ENCODE assay signal across 1 cellular context in the genomic region with DNA sequence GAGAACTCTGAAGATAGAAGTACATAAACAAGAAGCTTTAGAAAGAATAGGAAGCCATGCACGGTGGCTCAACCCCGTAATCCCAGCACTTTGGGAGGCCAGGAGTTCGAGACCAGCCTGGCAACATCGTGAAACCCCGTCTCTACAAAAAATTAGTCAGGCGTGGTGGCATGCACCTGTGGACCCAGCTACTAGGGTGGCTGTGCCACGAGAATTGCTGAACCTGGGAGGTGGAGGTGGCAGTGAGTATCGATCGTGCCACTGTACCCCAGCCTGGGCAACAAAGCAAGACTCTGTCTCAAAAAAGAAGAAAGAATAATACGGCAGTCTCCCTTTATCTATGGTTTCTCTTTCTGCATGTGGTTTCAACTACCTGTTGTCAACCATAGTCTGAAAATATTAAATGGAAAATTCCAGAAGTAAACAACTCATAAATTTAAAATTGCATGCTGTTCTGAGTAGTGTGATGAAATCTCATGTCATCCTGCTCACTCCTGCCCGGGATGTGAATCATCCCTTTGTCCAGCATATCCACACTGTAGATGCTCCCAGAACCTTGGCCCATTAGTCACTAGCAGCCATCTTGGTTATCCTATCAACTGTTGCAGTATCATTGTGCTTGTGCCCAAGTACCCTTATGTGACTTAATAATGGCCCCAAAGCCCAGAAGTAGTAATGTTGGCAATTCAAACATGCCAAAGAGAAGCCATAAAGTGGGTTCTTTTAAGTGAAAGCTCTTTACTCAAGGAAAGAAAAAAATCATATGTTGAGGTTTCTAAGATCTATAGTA.
A peak's percentile ranks its signal among the peaks of the same experiment; 100 is the strongest.
TF ChIP-seq lines count a peak whose summit lies in the region.

No MANE protein-coding gene starts in this region.

TF ChIP-seq in K562, 482 proteins besides CTCF, POLR2A, EP300 and RAD21 (continued from another document and continues in another):
- TF ChIP-seq CHD4 (IDR thresholded peaks at IDR 0.05; ENCODE audit: insufficient read depth, insufficient replicate concordance, low read depth, low read length, poor library complexity, severe bottlenecking) (no peak), EP400 (IDR thresholded peaks at IDR 0.05) (peak; percentile 55), CTBP1 (IDR thresholded peaks at IDR 0.05; ENCODE audit: borderline replicate concordance) (0 out of 2 replicates have a peak, but pooled peaks have one; percentile 51), HMG20B (CRISPR knock-in tag; IDR thresholded peaks at IDR 0.05) (no peak), OTX1 (CRISPR knock-in tag; IDR thresholded peaks at IDR 0.05) (no peak), DIDO1 (tag; IDR thresholded peaks at IDR 0.05; ENCODE audit: low read depth) (peak; percentile 26; the same call in 1 of the 2 replicates), SREBF1 (IDR thresholded peaks at IDR 0.05; ENCODE audit: borderline replicate concordance, low read depth, low read length) (no peak), NFIX (CRISPR knock-in tag; IDR thresholded peaks at IDR 0.05; ENCODE audit: low read depth) (no peak), GABPB2 (CRISPR knock-in tag; conservative IDR thresholded peaks at IDR 0.05) (no peak), ZNF175 (CRISPR knock-in tag; IDR thresholded peaks at IDR 0.05; ENCODE audit: low read depth) (peak; percentile 99), RBM15 (IDR thresholded peaks at IDR 0.05; ENCODE audit: insufficient read depth, low read length) (no peak), SPI1 (IDR thresholded peaks at IDR 0.05; ENCODE audit: borderline replicate concordance, low read depth, low read length) (no peak), ZNF785 (CRISPR knock-in tag; IDR thresholded peaks at IDR 0.05) (no peak), ZNF445 (CRISPR knock-in tag; IDR thresholded peaks at IDR 0.05; ENCODE audit: low read depth) (no peak), SRSF3 (IDR thresholded peaks at IDR 0.05; ENCODE audit: insufficient read depth, low read length) (no peak), ERF (CRISPR knock-in tag; IDR thresholded peaks at IDR 0.05) (no peak), TAF15 (IDR thresholded peaks at IDR 0.05; ENCODE audit: low read depth, low read length) (no peak), SNRNP70 (optimal IDR thresholded peaks at IDR 0.05; ENCODE audit: low read depth, low read length) (no peak), DPF2 (IDR thresholded peaks at IDR 0.05) (peak; percentile 49; the same call in 1 of the 2 replicates), ZSCAN32 (CRISPR knock-in tag; IDR thresholded peaks at IDR 0.05) (0 out of 2 replicates have a peak, but pooled peaks have one; percentile 58), ZNF584 (CRISPR knock-in tag; IDR thresholded peaks at IDR 0.05; ENCODE audit: low read depth) (peak; percentile 98), RFX5 (IDR thresholded peaks at IDR 0.05; ENCODE audit: low read depth, low read length) (no peak), TFAM (CRISPR knock-in tag; conservative IDR thresholded peaks at IDR 0.05) (no peak), BRD9 (IDR thresholded peaks at IDR 0.05; ENCODE audit: low read depth, partially characterized antibody) (no peak), SIRT6 (IDR thresholded peaks at IDR 0.05; ENCODE audit: low read depth, low read length) (no peak), MBD2 (IDR thresholded peaks at IDR 0.05; ENCODE audit: borderline replicate concordance, low read depth) (no peak)
- TF ChIP-seq, protein P1, sequence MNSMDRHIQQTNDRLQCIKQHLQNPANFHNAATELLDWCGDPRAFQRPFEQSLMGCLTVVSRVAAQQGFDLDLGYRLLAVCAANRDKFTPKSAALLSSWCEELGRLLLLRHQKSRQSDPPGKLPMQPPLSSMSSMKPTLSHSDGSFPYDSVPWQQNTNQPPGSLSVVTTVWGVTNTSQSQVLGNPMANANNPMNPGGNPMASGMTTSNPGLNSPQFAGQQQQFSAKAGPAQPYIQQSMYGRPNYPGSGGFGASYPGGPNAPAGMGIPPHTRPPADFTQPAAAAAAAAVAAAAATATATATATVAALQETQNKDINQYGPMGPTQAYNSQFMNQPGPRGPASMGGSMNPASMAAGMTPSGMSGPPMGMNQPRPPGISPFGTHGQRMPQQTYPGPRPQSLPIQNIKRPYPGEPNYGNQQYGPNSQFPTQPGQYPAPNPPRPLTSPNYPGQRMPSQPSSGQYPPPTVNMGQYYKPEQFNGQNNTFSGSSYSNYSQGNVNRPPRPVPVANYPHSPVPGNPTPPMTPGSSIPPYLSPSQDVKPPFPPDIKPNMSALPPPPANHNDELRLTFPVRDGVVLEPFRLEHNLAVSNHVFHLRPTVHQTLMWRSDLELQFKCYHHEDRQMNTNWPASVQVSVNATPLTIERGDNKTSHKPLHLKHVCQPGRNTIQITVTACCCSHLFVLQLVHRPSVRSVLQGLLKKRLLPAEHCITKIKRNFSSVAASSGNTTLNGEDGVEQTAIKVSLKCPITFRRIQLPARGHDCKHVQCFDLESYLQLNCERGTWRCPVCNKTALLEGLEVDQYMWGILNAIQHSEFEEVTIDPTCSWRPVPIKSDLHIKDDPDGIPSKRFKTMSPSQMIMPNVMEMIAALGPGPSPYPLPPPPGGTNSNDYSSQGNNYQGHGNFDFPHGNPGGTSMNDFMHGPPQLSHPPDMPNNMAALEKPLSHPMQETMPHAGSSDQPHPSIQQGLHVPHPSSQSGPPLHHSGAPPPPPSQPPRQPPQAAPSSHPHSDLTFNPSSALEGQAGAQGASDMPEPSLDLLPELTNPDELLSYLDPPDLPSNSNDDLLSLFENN (IDR thresholded peaks at IDR 0.05; ENCODE audit: low read depth in 2 of 2, low read length in 2 of 2), result no peak
- TF ChIP-seq, protein P2, sequence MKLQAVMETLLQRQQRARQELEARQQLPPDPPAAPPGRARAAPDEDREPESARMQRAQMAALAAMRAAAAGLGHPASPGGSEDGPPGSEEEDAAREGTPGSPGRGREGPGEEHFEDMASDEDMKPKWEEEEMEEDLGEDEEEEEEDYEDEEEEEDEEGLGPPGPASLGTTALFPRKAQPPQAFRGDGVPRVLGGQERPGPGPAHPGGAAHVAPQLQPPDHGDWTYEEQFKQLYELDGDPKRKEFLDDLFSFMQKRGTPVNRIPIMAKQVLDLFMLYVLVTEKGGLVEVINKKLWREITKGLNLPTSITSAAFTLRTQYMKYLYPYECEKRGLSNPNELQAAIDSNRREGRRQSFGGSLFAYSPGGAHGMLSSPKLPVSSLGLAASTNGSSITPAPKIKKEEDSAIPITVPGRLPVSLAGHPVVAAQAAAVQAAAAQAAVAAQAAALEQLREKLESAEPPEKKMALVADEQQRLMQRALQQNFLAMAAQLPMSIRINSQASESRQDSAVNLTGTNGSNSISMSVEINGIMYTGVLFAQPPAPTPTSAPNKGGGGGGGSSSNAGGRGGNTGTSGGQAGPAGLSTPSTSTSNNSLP (IDR thresholded peaks at IDR 0.05; ENCODE audit: borderline replicate concordance, low read depth, low read length), result no peak
- TF ChIP-seq, protein P3, sequence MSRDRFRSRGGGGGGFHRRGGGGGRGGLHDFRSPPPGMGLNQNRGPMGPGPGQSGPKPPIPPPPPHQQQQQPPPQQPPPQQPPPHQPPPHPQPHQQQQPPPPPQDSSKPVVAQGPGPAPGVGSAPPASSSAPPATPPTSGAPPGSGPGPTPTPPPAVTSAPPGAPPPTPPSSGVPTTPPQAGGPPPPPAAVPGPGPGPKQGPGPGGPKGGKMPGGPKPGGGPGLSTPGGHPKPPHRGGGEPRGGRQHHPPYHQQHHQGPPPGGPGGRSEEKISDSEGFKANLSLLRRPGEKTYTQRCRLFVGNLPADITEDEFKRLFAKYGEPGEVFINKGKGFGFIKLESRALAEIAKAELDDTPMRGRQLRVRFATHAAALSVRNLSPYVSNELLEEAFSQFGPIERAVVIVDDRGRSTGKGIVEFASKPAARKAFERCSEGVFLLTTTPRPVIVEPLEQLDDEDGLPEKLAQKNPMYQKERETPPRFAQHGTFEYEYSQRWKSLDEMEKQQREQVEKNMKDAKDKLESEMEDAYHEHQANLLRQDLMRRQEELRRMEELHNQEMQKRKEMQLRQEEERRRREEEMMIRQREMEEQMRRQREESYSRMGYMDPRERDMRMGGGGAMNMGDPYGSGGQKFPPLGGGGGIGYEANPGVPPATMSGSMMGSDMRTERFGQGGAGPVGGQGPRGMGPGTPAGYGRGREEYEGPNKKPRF (IDR thresholded peaks at IDR 0.05; ENCODE audit: low read depth, low read length), result no peak
- TF ChIP-seq, protein P4, sequence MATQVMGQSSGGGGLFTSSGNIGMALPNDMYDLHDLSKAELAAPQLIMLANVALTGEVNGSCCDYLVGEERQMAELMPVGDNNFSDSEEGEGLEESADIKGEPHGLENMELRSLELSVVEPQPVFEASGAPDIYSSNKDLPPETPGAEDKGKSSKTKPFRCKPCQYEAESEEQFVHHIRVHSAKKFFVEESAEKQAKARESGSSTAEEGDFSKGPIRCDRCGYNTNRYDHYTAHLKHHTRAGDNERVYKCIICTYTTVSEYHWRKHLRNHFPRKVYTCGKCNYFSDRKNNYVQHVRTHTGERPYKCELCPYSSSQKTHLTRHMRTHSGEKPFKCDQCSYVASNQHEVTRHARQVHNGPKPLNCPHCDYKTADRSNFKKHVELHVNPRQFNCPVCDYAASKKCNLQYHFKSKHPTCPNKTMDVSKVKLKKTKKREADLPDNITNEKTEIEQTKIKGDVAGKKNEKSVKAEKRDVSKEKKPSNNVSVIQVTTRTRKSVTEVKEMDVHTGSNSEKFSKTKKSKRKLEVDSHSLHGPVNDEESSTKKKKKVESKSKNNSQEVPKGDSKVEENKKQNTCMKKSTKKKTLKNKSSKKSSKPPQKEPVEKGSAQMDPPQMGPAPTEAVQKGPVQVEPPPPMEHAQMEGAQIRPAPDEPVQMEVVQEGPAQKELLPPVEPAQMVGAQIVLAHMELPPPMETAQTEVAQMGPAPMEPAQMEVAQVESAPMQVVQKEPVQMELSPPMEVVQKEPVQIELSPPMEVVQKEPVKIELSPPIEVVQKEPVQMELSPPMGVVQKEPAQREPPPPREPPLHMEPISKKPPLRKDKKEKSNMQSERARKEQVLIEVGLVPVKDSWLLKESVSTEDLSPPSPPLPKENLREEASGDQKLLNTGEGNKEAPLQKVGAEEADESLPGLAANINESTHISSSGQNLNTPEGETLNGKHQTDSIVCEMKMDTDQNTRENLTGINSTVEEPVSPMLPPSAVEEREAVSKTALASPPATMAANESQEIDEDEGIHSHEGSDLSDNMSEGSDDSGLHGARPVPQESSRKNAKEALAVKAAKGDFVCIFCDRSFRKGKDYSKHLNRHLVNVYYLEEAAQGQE (CRISPR knock-in tag; IDR thresholded peaks at IDR 0.05; ENCODE audit: low read depth), result no peak
- TF ChIP-seq, protein P5, sequence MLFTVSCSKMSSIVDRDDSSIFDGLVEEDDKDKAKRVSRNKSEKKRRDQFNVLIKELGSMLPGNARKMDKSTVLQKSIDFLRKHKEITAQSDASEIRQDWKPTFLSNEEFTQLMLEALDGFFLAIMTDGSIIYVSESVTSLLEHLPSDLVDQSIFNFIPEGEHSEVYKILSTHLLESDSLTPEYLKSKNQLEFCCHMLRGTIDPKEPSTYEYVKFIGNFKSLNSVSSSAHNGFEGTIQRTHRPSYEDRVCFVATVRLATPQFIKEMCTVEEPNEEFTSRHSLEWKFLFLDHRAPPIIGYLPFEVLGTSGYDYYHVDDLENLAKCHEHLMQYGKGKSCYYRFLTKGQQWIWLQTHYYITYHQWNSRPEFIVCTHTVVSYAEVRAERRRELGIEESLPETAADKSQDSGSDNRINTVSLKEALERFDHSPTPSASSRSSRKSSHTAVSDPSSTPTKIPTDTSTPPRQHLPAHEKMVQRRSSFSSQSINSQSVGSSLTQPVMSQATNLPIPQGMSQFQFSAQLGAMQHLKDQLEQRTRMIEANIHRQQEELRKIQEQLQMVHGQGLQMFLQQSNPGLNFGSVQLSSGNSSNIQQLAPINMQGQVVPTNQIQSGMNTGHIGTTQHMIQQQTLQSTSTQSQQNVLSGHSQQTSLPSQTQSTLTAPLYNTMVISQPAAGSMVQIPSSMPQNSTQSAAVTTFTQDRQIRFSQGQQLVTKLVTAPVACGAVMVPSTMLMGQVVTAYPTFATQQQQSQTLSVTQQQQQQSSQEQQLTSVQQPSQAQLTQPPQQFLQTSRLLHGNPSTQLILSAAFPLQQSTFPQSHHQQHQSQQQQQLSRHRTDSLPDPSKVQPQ (CRISPR knock-in tag; IDR thresholded peaks at IDR 0.05; ENCODE audit: borderline replicate concordance), result no peak
- TF ChIP-seq, protein P6, sequence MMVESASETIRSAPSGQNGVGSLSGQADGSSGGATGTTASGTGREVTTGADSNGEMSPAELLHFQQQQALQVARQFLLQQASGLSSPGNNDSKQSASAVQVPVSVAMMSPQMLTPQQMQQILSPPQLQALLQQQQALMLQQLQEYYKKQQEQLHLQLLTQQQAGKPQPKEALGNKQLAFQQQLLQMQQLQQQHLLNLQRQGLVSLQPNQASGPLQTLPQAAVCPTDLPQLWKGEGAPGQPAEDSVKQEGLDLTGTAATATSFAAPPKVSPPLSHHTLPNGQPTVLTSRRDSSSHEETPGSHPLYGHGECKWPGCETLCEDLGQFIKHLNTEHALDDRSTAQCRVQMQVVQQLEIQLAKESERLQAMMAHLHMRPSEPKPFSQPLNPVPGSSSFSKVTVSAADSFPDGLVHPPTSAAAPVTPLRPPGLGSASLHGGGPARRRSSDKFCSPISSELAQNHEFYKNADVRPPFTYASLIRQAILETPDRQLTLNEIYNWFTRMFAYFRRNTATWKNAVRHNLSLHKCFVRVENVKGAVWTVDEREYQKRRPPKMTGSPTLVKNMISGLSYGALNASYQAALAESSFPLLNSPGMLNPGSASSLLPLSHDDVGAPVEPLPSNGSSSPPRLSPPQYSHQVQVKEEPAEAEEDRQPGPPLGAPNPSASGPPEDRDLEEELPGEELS (CRISPR knock-in tag; IDR thresholded peaks at IDR 0.05; ENCODE audit: borderline replicate concordance), result no peak
- TF ChIP-seq, protein P7, sequence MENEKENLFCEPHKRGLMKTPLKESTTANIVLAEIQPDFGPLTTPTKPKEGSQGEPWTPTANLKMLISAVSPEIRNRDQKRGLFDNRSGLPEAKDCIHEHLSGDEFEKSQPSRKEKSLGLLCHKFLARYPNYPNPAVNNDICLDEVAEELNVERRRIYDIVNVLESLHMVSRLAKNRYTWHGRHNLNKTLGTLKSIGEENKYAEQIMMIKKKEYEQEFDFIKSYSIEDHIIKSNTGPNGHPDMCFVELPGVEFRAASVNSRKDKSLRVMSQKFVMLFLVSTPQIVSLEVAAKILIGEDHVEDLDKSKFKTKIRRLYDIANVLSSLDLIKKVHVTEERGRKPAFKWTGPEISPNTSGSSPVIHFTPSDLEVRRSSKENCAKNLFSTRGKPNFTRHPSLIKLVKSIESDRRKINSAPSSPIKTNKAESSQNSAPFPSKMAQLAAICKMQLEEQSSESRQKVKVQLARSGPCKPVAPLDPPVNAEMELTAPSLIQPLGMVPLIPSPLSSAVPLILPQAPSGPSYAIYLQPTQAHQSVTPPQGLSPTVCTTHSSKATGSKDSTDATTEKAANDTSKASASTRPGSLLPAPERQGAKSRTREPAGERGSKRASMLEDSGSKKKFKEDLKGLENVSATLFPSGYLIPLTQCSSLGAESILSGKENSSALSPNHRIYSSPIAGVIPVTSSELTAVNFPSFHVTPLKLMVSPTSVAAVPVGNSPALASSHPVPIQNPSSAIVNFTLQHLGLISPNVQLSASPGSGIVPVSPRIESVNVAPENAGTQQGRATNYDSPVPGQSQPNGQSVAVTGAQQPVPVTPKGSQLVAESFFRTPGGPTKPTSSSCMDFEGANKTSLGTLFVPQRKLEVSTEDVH (IDR thresholded peaks at IDR 0.05; ENCODE audit: low read depth, partially characterized antibody), result no peak
- TF ChIP-seq, protein P8, sequence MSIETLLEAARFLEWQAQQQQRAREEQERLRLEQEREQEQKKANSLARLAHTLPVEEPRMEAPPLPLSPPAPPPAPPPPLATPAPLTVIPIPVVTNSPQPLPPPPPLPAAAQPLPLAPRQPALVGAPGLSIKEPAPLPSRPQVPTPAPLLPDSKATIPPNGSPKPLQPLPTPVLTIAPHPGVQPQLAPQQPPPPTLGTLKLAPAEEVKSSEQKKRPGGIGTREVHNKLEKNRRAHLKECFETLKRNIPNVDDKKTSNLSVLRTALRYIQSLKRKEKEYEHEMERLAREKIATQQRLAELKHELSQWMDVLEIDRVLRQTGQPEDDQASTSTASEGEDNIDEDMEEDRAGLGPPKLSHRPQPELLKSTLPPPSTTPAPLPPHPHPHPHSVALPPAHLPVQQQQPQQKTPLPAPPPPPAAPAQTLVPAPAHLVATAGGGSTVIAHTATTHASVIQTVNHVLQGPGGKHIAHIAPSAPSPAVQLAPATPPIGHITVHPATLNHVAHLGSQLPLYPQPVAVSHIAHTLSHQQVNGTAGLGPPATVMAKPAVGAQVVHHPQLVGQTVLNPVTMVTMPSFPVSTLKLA (conservative IDR thresholded peaks at IDR 0.05), result no peak
